Comparison of ENCODE assay signal across 2 cellular contexts in genomic region chr9:87080512-87081225, GRCh38.
TF ChIP-seq lines count a peak whose summit lies in the region.

No MANE protein-coding gene starts in this region.

TF ChIP-seq in IMR-90, 13 proteins besides CTCF, POLR2A, EP300 and RAD21:
- TF ChIP-seq ELK1 (IDR thresholded peaks at IDR 0.05; ENCODE audit: borderline replicate concordance, low read depth, low read length) (no peak), BHLHE40 (IDR thresholded peaks at IDR 0.05; ENCODE audit: low read depth, low read length) (no peak), CHD1 (IDR thresholded peaks at IDR 0.05; ENCODE audit: low read depth, low read length) (no peak), MAFK (IDR thresholded peaks at IDR 0.05; ENCODE audit: low read depth, low read length) (no peak), RFX5 (IDR thresholded peaks at IDR 0.05; ENCODE audit: low read depth, low read length) (no peak), RCOR1 (IDR thresholded peaks at IDR 0.05; ENCODE audit: insufficient replicate concordance, low read length) (no peak), FOS (IDR thresholded peaks at IDR 0.05; ENCODE audit: low read depth, low read length) (no peak), SMC3 (IDR thresholded peaks at IDR 0.05; ENCODE audit: low read depth, low read length) (no peak), MXI1 (IDR thresholded peaks at IDR 0.05; ENCODE audit: borderline replicate concordance, low read depth, low read length) (no peak), NFE2L2 (IDR thresholded peaks at IDR 0.05; ENCODE audit: low read depth, low read length) (no peak), CEBPB (IDR thresholded peaks at IDR 0.05; ENCODE audit: low read depth, low read length) (no peak), MAZ (IDR thresholded peaks at IDR 0.05; ENCODE audit: borderline replicate concordance, low read depth, low read length) (no peak)
- TF ChIP-seq, protein P1, sequence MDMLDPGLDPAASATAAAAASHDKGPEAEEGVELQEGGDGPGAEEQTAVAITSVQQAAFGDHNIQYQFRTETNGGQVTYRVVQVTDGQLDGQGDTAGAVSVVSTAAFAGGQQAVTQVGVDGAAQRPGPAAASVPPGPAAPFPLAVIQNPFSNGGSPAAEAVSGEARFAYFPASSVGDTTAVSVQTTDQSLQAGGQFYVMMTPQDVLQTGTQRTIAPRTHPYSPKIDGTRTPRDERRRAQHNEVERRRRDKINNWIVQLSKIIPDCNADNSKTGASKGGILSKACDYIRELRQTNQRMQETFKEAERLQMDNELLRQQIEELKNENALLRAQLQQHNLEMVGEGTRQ (IDR thresholded peaks at IDR 0.05; ENCODE audit: low read depth, low read length) = no peak

TF ChIP-seq in SK-N-SH, 30 proteins besides CTCF, POLR2A, EP300 and RAD21:
- no peak for TF ChIP-seq YY1 (IDR thresholded peaks at IDR 0.05; ENCODE audit: low read depth)
- TF ChIP-seq MEF2A (IDR thresholded peaks at IDR 0.05; ENCODE audit: borderline replicate concordance, low read depth) = peak; percentile 61; the same call in 1 of the 2 replicates
- TF ChIP-seq FOSL2 (IDR thresholded peaks at IDR 0.05; ENCODE audit: borderline replicate concordance, low read depth) = peak; percentile 14; the same call in 1 of the 2 replicates
- peak; percentile 96 for TF ChIP-seq TEAD4 (IDR thresholded peaks at IDR 0.05; ENCODE audit: borderline replicate concordance, insufficient read depth)
- TF ChIP-seq MXI1 (IDR thresholded peaks at IDR 0.05; ENCODE audit: low read depth, low read length) = no peak
- no peak for TF ChIP-seq EZH2phosphoT487 (IDR thresholded peaks at IDR 0.05; ENCODE audit: borderline replicate concordance, low read depth)
- TF ChIP-seq NRF1 (IDR thresholded peaks at IDR 0.05; ENCODE audit: low read depth, low read length) = no peak
- TF ChIP-seq, protein P1 (IDR thresholded peaks at IDR 0.05; ENCODE audit: borderline replicate concordance, low read depth, low read length) = no peak
- TF ChIP-seq NFIC (IDR thresholded peaks at IDR 0.05; ENCODE audit: borderline replicate concordance) = peak; percentile 84
- TF ChIP-seq SIN3A (IDR thresholded peaks at IDR 0.05; ENCODE audit: borderline replicate concordance, low read depth, low read length) = peak; percentile 4; the same call in 1 of the 2 replicates
- TF ChIP-seq TAF1 (IDR thresholded peaks at IDR 0.05; ENCODE audit: borderline replicate concordance, low read depth, low read length) = no peak
- TF ChIP-seq PBX3 (IDR thresholded peaks at IDR 0.05) = peak; percentile 93
- TF ChIP-seq CHD2 (IDR thresholded peaks at IDR 0.05; ENCODE audit: low read length, partially characterized antibody) = no peak
- TF ChIP-seq SMC3 (IDR thresholded peaks at IDR 0.05; ENCODE audit: low read depth, low read length) = peak; percentile 65
- TF ChIP-seq USF1 (IDR thresholded peaks at IDR 0.05; ENCODE audit: borderline replicate concordance, low read depth) = no peak
- TF ChIP-seq, protein P2, sequence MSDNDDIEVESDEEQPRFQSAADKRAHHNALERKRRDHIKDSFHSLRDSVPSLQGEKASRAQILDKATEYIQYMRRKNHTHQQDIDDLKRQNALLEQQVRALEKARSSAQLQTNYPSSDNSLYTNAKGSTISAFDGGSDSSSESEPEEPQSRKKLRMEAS (IDR thresholded peaks at IDR 0.05; ENCODE audit: low read depth) = peak; percentile 31; the same call in 1 of the 2 replicates
- TF ChIP-seq, protein P3, sequence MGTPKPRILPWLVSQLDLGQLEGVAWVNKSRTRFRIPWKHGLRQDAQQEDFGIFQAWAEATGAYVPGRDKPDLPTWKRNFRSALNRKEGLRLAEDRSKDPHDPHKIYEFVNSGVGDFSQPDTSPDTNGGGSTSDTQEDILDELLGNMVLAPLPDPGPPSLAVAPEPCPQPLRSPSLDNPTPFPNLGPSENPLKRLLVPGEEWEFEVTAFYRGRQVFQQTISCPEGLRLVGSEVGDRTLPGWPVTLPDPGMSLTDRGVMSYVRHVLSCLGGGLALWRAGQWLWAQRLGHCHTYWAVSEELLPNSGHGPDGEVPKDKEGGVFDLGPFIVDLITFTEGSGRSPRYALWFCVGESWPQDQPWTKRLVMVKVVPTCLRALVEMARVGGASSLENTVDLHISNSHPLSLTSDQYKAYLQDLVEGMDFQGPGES (IDR thresholded peaks at IDR 0.05; ENCODE audit: low read depth, low read length) = no peak
- no peak for TF ChIP-seq GABPA (IDR thresholded peaks at IDR 0.05; ENCODE audit: low read depth)
- TF ChIP-seq FOXM1 (IDR thresholded peaks at IDR 0.05; ENCODE audit: low read depth) = peak; percentile 97
- TF ChIP-seq RCOR1 (IDR thresholded peaks at IDR 0.05; ENCODE audit: low read length) = peak; percentile 98
- TF ChIP-seq RFX5 (IDR thresholded peaks at IDR 0.05; ENCODE audit: low read length) = 0 out of 2 replicates have a peak, but pooled peaks have one; percentile 4
- no peak for TF ChIP-seq RXRA (IDR thresholded peaks at IDR 0.05; ENCODE audit: borderline replicate concordance, low read depth)
- TF ChIP-seq JUND (IDR thresholded peaks at IDR 0.05) = peak; percentile 88
- TF ChIP-seq, protein P4, sequence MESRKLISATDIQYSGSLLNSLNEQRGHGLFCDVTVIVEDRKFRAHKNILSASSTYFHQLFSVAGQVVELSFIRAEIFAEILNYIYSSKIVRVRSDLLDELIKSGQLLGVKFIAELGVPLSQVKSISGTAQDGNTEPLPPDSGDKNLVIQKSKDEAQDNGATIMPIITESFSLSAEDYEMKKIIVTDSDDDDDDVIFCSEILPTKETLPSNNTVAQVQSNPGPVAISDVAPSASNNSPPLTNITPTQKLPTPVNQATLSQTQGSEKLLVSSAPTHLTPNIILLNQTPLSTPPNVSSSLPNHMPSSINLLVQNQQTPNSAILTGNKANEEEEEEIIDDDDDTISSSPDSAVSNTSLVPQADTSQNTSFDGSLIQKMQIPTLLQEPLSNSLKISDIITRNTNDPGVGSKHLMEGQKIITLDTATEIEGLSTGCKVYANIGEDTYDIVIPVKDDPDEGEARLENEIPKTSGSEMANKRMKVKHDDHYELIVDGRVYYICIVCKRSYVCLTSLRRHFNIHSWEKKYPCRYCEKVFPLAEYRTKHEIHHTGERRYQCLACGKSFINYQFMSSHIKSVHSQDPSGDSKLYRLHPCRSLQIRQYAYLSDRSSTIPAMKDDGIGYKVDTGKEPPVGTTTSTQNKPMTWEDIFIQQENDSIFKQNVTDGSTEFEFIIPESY (IDR thresholded peaks at IDR 0.05; ENCODE audit: borderline replicate concordance, low read depth) = no peak; the same call in 1 of the 2 replicates
- no peak for TF ChIP-seq REST (IDR thresholded peaks at IDR 0.05; ENCODE audit: low read depth, low read length)
- TF ChIP-seq GATA2 (CRISPR knock-in tag; IDR thresholded peaks at IDR 0.05) = peak; percentile 89
- TF ChIP-seq POLR2AphosphoS5 (IDR thresholded peaks at IDR 0.05; ENCODE audit: low read depth, low read length) = peak; percentile 97
- no peak for TF ChIP-seq ELF1 (IDR thresholded peaks at IDR 0.05)
- 0 out of 2 replicates have a peak, but pooled peaks have one; percentile 41 for TF ChIP-seq FOXJ3 (CRISPR knock-in tag; IDR thresholded peaks at IDR 0.05)
- TF ChIP-seq TCF12 (IDR thresholded peaks at IDR 0.05) = peak; percentile 99
